In genomic region chr7:96701258-96701657, GRCh38 we compare ENCODE assay signal across 19 cellular contexts. TPM values are rescaled to one million over a fixed set of nuclear protein-coding genes. Genes with fewer than 3 reads are reported as not detected.
DNase-seq lines count a peak whose midpoint lies in the region; ATAC-seq, FAIRE-seq and TF ChIP-seq lines count a peak whose summit lies in the region.
"Had no signal": no experiment of that assay in that cellular context is flagged by ENCODE, and none has a peak within 500 bp of the region (broad histone marks: within the 10 kb centered on the region; RNA-seq: fewer than 3 reads in every experiment).

No MANE protein-coding gene starts in this region.

- BruUV-seq in HepG2 (replicated peaks; lab: Mats Ljungman, UMichigan), result no TSS peak

- peak overlapping the region; percentile 55 for H3K27ac ChIP-seq in HepG2 (ENCODE audit: extremely low read length, insufficient read depth, low read length)
- H3K27ac ChIP-seq in right lobe of liver, result no peak overlapping the region
- H3K27ac ChIP-seq: C4-2B, KMS-11, SJCRH30 had no signal

- H4K20me1 ChIP-seq in HepG2 (ENCODE audit: insufficient read depth, low read length), result peaks cover 5% of the 10 kb centered on the region; the same call in 1 of the 2 replicates

- CTCF ChIA-PET in HepG2 (lab: Yijun Ruan, JAX; ENCODE audit: low intra/inter-chr PET ratio, low total read pairs), result no interaction called here

- TF ChIP-seq CTCF in HepG2 (CRISPR knock-in tag; IDR thresholded peaks at IDR 0.05) (no peak), right lobe of liver (IDR thresholded peaks at IDR 0.05) (no peak)

- POLR2A ChIA-PET in HepG2 (lab: Yijun Ruan, JAX), result no interaction called here

- H3K27me3 ChIP-seq in HepG2 (ENCODE audit: control insufficient read depth in 1 of 2, insufficient read depth in 2 of 2, low read length in 2 of 2) (no peaks in the 10 kb centered on the region), right lobe of liver (no peaks in the 10 kb centered on the region)
- H3K27me3 ChIP-seq: SJCRH30 had no signal

- no peak for TF ChIP-seq RAD21 in HepG2 (CRISPR knock-in tag; IDR thresholded peaks at IDR 0.05)

- 50% methylated on average over 3 of the region's 3 CpGs for WGBS in HepG2 (ENCODE audit: low lambda C conversion rate)
- 92% methylated on average over 2 of the region's 3 CpGs for WGBS in right lobe of liver (ENCODE audit: insufficient coverage, low coverage, low lambda C conversion rate, missing lambda C conversion rate)

- TF ChIP-seq POLR2A in HepG2 (IDR thresholded peaks at IDR 0.05; ENCODE audit: insufficient read depth in 1 of 2, low read depth in 2 of 2, low read length in 2 of 2), result no peak
- no peak for TF ChIP-seq POLR2A in right lobe of liver (IDR thresholded peaks at IDR 0.05)

- peaks cover 96% of the 10 kb centered on the region for H3K79me2 ChIP-seq in HepG2 (ENCODE audit: insufficient read depth, low read length)

- H3K4me3 ChIP-seq in HepG2 (replicated peaks in 1 of 3; ENCODE audit: insufficient read depth in 1 of 3, low read depth in 2 of 3, low read length in 3 of 3), result no peak overlapping the region; a peak in 1 of 6 replicates
- H3K4me3 ChIP-seq in right lobe of liver, result no peak overlapping the region
- H3K4me3 ChIP-seq: SJCRH30 had no signal

- ATAC-seq in HepG2 (peak; percentile 99), right lobe of liver (no peak), HG02973 (IDR thresholded peaks at IDR 0.05; ENCODE audit: unreplicated experiment) (no peak), GM18870 (IDR thresholded peaks at IDR 0.05; ENCODE audit: unreplicated experiment) (no peak)

- H2AFZ ChIP-seq in HepG2 (ENCODE audit: low read length), result no peak overlapping the region

- H3K4me2 ChIP-seq in HepG2 (ENCODE audit: low read depth, low read length), result peak overlapping the region; percentile 34; the same call in 1 of the 2 replicates
- H3K4me2 ChIP-seq: KMS-11 had no signal

- TF ChIP-seq EP300 in HepG2 (IDR thresholded peaks at IDR 0.05; ENCODE audit: low read depth in 2 of 2, low read length in 2 of 2), result peak in 1 of 2 experiments; percentile 51; a peak in 1 of 4 replicates
- TF ChIP-seq EP300 in HepG2 (CRISPR knock-in tag; IDR thresholded peaks at IDR 0.05; ENCODE audit: borderline replicate concordance), result no peak

- H3K9ac ChIP-seq in HepG2 (ENCODE audit: insufficient read depth, low read depth, low read length), result no peak overlapping the region
- H3K9ac ChIP-seq: KMS-11 had no signal

- in situ Hi-C loops in HepG2 (cut with HindIII; ENCODE audit: extremely low pct_ligation_motif_present, low pct_unique_long_range_greater_than_20kb), result no loop called here
- in situ Hi-C loops in SK-MEL-5 (cut with HindIII; ENCODE audit: low pct_unique_long_range_greater_than_20kb, low sequenced_read_pairs), result no loop called here

- H3K36me3 ChIP-seq in HepG2 (replicated peaks in 1 of 2; ENCODE audit: control insufficient read depth in 1 of 2, insufficient read depth in 2 of 2, low read length in 2 of 2) (peaks cover 0 to 5% of the 10 kb centered on the region in 2 experiments; a peak in 3 of 5 replicates), right lobe of liver (no peaks in the 10 kb centered on the region)

- no peak for FAIRE-seq in HepG2 (lab: Jason Lieb, UNC)
- FAIRE-seq: H1 had no signal

- intact Hi-C loops in HepG2 (cut with micrococcal nuclease; ENCODE audit: unreplicated experiment) (loop anchor here (2.0 to 10.0 kb wide), 2 partner anchors 104 to 286 kb away; no protein-coding TSS in a partner anchor), right lobe of liver (cut with DNase I) (no loop called here)

- DNase-seq in HepG2 (ENCODE audit: low spot score) (peak; percentile 67), right lobe of liver (no peak), SK-MEL-5 (ENCODE audit: low read depth, low spot score) (peak; percentile 94), islet precursor cell (peak; percentile 55), GOT3 (lab: John Stamatoyannopoulos, UW) (no peak)
- DNase-seq: COR-L47; DMS153; NCI-H1092 treated with DMSO at 0.1 percent for 48 hours; NCI-H2081 treated with DMSO at 0.1 percent for 48 hours; NCI-H524; NK-92 treated with Interleukin-12 subunit alpha and Interleukin-12 subunit beta, amount 100 ng/mL, for 24 hours; OCI-M1; SW 1271 had no signal

- H3K9me3 ChIP-seq in HepG2 (ENCODE audit: low read length), result no peaks in the 10 kb centered on the region
- no peaks in the 10 kb centered on the region for H3K9me3 ChIP-seq in right lobe of liver
- H3K9me3 ChIP-seq: SJCRH30 had no signal

- peaks cover 73% of the 10 kb centered on the region for H3K4me1 ChIP-seq in HepG2 (ENCODE audit: insufficient read depth, low read length)
- peaks cover 0 to 18% (median 0%) of the 10 kb centered on the region in 4 donors for H3K4me1 ChIP-seq in right lobe of liver
- H3K4me1 ChIP-seq: SJCRH30 had no signal

TF ChIP-seq in HepG2, 621 proteins besides CTCF, POLR2A, EP300 and RAD21 (continues in another document):
- no peak for TF ChIP-seq ZNF280D (CRISPR knock-in tag; IDR thresholded peaks at IDR 0.05)
- TF ChIP-seq ZNF264 (CRISPR knock-in tag; IDR thresholded peaks at IDR 0.05), result peak; percentile 97
- 0 out of 2 replicates have a peak, but pooled peaks have one; percentile 27 for TF ChIP-seq TARDBP (CRISPR knock-in tag; IDR thresholded peaks at IDR 0.05)
- TF ChIP-seq ZNF34 (CRISPR knock-in tag; IDR thresholded peaks at IDR 0.05; ENCODE audit: borderline replicate concordance), result no peak
- no peak for TF ChIP-seq IRF9 (CRISPR knock-in tag; IDR thresholded peaks at IDR 0.05; ENCODE audit: borderline replicate concordance)
- no peak for TF ChIP-seq RXRA (CRISPR knock-in tag; IDR thresholded peaks at IDR 0.05)
- TF ChIP-seq YEATS2 (CRISPR knock-in tag; IDR thresholded peaks at IDR 0.05; ENCODE audit: borderline replicate concordance), result no peak
- no peak for TF ChIP-seq ZNF773 (CRISPR knock-in tag; IDR thresholded peaks at IDR 0.05; ENCODE audit: borderline replicate concordance)

RNA-seq across cellular contexts. Expression of gene SEM1, which starts 8.4 kb away (rescaled TPM):
- 174 and 239 TPM in 2 replicates for total RNA-seq in HepG2 (2016; rRNA removed; fragmentation: Illumina TruSeq; extraction: Trizol)
- total RNA-seq in HepG2 (2016; cell fraction: cytosol; rRNA removed; fragmentation: Illumina TruSeq; extraction: Trizol; ENCODE audit: low read depth), result 28.9 and 37.4 TPM in 2 replicates
- 187 and 251 TPM in 2 replicates for total RNA-seq in HepG2 (2016; cell fraction: insoluble cytoplasmic fraction; rRNA removed; fragmentation: Illumina TruSeq; extraction: Trizol)
- 78.5 and 87.8 TPM in 2 replicates for total RNA-seq in HepG2 (2016; cell fraction: membrane; rRNA removed; fragmentation: Illumina TruSeq; extraction: Trizol)
- total RNA-seq in HepG2 (2016; cell fraction: nucleus; rRNA removed; fragmentation: Illumina TruSeq; extraction: Trizol), result 62.5 and 80.3 TPM in 2 replicates
- 24.9 and 40.7 TPM in 2 replicates for polyA plus RNA-seq in HepG2 (2011; rRNA removed)
- 11.6 and 13.5 TPM in 2 replicates for polyA plus RNA-seq in HepG2 (2011; cell fraction: cytosol; rRNA removed)
- 12.7 and 14.0 TPM in 2 replicates for polyA plus RNA-seq in HepG2 (2011; cell fraction: nucleus; rRNA removed)
- 200 and 385 TPM in 2 replicates for polyA plus RNA-seq in HepG2 (2012)
- 104 and 118 TPM in 2 replicates for polyA plus RNA-seq in HepG2 (2016; cell fraction: cytosol; fragmentation: Illumina TruSeq; extraction: Trizol; ENCODE audit: low read depth)
- polyA plus RNA-seq in HepG2 (2016; cell fraction: insoluble cytoplasmic fraction; fragmentation: Illumina TruSeq; extraction: Trizol; ENCODE audit: low read depth), result 548 and 613 TPM in 2 replicates
- polyA plus RNA-seq in HepG2 (2016; cell fraction: membrane; fragmentation: Illumina TruSeq; extraction: Trizol; ENCODE audit: low read depth), result 162 and 169 TPM in 2 replicates
- 249 and 250 TPM in 2 replicates for polyA plus RNA-seq in HepG2 (2016; cell fraction: nucleus; fragmentation: Illumina TruSeq; extraction: Trizol; ENCODE audit: insufficient read depth, low read depth)
- 4.2 and 7.8 TPM in 2 replicates for polyA minus RNA-seq in HepG2 (2011; rRNA and poly(A)+ RNA removed; ENCODE audit: low replicate concordance)
- 15.6 and 17.4 TPM in 2 replicates for polyA minus RNA-seq in HepG2 (2011; cell fraction: cytosol; rRNA and poly(A)+ RNA removed)
- 61.7 and 67.0 TPM in 2 replicates for polyA minus RNA-seq in HepG2 (2011; cell fraction: nucleus; rRNA and poly(A)+ RNA removed)
- 10 to 100 TPM; 13.7 to 36.8 (median 23.5) TPM for total RNA-seq in right lobe of liver
- total RNA-seq in SK-MEL-5 (2014; rRNA removed; shearing (Covaris generic)), result 227 and 267 TPM in 2 replicates
- 207 and 345 TPM in 2 replicates for polyA plus RNA-seq in SK-MEL-5 (2015; cell fraction: cytosol; rRNA removed)
- polyA plus RNA-seq in SK-MEL-5 (2015; cell fraction: nucleus; rRNA removed), result 55.9 and 66.9 TPM in 2 replicates

Comparison
In these comparisons a context has a peak if more than half of its experiments do, and no peak if none do; other contexts are left out.
1. DNase-seq: peak in HepG2 (single experiment), SK-MEL-5 (single experiment) and islet precursor cell (single experiment); none in right lobe of liver (0 of 3) and GOT3 (single experiment).